Comparison of ENCODE assay signal across 9 cellular contexts in the genomic region with DNA sequence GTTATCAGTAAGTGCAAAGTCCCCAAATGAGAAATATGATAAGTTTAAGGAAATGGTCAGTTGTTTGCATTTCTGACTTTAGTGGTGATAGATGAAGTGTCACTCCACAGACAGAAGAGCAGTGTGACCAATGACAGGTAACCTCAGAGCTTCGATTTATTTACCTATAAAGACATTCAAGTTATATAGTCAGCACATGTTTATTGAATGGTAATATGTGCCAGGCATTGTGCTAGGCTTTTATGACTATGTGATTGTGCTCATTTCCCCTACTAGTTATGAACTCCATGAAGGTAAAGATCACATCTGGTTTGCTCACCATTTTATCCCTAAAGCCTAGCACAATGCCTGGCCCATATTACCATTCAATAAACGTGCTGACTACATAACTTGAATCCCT.
"Had no signal": no experiment of that assay in that cellular context is flagged by ENCODE, and none has a peak within 500 bp of the region (broad histone marks: within the 10 kb centered on the region; RNA-seq: fewer than 3 reads in every experiment).

No MANE protein-coding gene starts in this region.

- H3K27me3 Mint-ChIP-seq: IgD-negative memory B cell had no signal

- H3K4me1 Mint-ChIP-seq: IgD-negative memory B cell had no signal

- H3K4me3 Mint-ChIP-seq: HFFc6, IgD-negative memory B cell had no signal

- DNase-seq: GM23248, GOT3, H7, HFFc6 had no signal

- H3K9me3 Mint-ChIP-seq: HFFc6, IgD-negative memory B cell had no signal

- H3K36me3 ChIP-seq: HAP-1 had no signal

- ATAC-seq: HCT116, HepG2 had no signal

- H3K4me1 ChIP-seq: HAP-1 had no signal

- H3K27ac Mint-ChIP-seq: HFFc6, IgD-negative memory B cell had no signal

- H2AFZ ChIP-seq: GM23248 had no signal

- H3K36me3 Mint-ChIP-seq: IgD-negative memory B cell had no signal

- H3K9ac ChIP-seq: GM23248 had no signal

- H3K27ac ChIP-seq: GM23248, HL-60 had no signal

- H3K9me3 ChIP-seq: HAP-1 had no signal

- H3K4me3 ChIP-seq: GM23248, HAP-1 had no signal
